ENCODE assay signal across 1 cellular context in the genomic region with DNA sequence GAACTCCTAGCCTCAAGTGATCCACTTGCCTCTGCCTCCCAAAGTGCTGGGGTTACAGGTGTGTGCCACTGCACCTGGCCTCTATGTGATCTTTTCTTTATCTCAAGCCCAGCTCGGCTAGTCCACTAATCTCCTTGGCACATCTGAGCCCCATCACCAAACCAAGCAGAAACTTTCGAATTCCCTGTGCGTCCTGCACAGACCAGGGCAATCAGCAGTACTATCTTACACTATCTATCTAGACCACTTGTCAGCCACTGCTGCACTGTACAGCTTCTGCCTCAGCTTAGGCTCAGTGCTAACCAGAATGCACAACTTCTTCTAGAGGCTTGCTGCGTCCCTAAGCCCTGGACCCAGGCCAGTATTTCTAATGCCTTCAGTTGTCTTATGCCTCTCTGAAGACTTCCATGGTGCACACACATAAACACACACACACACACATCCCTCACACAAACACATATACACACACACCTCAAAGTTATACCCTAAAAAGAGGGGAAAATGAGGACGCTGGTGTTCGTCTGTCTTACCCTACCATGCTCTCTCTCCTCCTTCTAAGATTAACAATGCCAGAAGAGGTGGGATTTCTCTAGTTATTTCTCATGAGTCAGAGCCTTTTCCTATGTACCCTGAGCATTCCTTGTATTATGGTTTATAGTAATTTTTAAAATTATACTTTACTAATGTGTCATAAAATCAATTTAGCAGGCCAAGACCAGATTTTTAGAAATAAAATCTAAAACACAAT.
A peak's percentile ranks its signal among the peaks of the same experiment; 100 is the strongest.
TF ChIP-seq lines count a peak whose summit lies in the region.

No MANE protein-coding gene starts in this region.

TF ChIP-seq in K562, 482 proteins besides CTCF, POLR2A, EP300 and RAD21 (continued from another document and continues in another):
- TF ChIP-seq, protein P1, sequence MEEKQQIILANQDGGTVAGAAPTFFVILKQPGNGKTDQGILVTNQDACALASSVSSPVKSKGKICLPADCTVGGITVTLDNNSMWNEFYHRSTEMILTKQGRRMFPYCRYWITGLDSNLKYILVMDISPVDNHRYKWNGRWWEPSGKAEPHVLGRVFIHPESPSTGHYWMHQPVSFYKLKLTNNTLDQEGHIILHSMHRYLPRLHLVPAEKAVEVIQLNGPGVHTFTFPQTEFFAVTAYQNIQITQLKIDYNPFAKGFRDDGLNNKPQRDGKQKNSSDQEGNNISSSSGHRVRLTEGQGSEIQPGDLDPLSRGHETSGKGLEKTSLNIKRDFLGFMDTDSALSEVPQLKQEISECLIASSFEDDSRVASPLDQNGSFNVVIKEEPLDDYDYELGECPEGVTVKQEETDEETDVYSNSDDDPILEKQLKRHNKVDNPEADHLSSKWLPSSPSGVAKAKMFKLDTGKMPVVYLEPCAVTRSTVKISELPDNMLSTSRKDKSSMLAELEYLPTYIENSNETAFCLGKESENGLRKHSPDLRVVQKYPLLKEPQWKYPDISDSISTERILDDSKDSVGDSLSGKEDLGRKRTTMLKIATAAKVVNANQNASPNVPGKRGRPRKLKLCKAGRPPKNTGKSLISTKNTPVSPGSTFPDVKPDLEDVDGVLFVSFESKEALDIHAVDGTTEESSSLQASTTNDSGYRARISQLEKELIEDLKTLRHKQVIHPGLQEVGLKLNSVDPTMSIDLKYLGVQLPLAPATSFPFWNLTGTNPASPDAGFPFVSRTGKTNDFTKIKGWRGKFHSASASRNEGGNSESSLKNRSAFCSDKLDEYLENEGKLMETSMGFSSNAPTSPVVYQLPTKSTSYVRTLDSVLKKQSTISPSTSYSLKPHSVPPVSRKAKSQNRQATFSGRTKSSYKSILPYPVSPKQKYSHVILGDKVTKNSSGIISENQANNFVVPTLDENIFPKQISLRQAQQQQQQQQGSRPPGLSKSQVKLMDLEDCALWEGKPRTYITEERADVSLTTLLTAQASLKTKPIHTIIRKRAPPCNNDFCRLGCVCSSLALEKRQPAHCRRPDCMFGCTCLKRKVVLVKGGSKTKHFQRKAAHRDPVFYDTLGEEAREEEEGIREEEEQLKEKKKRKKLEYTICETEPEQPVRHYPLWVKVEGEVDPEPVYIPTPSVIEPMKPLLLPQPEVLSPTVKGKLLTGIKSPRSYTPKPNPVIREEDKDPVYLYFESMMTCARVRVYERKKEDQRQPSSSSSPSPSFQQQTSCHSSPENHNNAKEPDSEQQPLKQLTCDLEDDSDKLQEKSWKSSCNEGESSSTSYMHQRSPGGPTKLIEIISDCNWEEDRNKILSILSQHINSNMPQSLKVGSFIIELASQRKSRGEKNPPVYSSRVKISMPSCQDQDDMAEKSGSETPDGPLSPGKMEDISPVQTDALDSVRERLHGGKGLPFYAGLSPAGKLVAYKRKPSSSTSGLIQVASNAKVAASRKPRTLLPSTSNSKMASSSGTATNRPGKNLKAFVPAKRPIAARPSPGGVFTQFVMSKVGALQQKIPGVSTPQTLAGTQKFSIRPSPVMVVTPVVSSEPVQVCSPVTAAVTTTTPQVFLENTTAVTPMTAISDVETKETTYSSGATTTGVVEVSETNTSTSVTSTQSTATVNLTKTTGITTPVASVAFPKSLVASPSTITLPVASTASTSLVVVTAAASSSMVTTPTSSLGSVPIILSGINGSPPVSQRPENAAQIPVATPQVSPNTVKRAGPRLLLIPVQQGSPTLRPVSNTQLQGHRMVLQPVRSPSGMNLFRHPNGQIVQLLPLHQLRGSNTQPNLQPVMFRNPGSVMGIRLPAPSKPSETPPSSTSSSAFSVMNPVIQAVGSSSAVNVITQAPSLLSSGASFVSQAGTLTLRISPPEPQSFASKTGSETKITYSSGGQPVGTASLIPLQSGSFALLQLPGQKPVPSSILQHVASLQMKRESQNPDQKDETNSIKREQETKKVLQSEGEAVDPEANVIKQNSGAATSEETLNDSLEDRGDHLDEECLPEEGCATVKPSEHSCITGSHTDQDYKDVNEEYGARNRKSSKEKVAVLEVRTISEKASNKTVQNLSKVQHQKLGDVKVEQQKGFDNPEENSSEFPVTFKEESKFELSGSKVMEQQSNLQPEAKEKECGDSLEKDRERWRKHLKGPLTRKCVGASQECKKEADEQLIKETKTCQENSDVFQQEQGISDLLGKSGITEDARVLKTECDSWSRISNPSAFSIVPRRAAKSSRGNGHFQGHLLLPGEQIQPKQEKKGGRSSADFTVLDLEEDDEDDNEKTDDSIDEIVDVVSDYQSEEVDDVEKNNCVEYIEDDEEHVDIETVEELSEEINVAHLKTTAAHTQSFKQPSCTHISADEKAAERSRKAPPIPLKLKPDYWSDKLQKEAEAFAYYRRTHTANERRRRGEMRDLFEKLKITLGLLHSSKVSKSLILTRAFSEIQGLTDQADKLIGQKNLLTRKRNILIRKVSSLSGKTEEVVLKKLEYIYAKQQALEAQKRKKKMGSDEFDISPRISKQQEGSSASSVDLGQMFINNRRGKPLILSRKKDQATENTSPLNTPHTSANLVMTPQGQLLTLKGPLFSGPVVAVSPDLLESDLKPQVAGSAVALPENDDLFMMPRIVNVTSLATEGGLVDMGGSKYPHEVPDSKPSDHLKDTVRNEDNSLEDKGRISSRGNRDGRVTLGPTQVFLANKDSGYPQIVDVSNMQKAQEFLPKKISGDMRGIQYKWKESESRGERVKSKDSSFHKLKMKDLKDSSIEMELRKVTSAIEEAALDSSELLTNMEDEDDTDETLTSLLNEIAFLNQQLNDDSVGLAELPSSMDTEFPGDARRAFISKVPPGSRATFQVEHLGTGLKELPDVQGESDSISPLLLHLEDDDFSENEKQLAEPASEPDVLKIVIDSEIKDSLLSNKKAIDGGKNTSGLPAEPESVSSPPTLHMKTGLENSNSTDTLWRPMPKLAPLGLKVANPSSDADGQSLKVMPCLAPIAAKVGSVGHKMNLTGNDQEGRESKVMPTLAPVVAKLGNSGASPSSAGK (IDR thresholded peaks at IDR 0.05), result no peak
- TF ChIP-seq, protein P2, sequence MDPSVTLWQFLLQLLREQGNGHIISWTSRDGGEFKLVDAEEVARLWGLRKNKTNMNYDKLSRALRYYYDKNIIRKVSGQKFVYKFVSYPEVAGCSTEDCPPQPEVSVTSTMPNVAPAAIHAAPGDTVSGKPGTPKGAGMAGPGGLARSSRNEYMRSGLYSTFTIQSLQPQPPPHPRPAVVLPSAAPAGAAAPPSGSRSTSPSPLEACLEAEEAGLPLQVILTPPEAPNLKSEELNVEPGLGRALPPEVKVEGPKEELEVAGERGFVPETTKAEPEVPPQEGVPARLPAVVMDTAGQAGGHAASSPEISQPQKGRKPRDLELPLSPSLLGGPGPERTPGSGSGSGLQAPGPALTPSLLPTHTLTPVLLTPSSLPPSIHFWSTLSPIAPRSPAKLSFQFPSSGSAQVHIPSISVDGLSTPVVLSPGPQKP (CRISPR knock-in tag; IDR thresholded peaks at IDR 0.05), result no peak
- TF ChIP-seq, protein P3, sequence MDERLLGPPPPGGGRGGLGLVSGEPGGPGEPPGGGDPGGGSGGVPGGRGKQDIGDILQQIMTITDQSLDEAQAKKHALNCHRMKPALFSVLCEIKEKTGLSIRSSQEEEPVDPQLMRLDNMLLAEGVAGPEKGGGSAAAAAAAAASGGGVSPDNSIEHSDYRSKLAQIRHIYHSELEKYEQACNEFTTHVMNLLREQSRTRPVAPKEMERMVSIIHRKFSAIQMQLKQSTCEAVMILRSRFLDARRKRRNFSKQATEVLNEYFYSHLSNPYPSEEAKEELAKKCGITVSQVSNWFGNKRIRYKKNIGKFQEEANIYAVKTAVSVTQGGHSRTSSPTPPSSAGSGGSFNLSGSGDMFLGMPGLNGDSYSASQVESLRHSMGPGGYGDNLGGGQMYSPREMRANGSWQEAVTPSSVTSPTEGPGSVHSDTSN (CRISPR knock-in tag; IDR thresholded peaks at IDR 0.05; ENCODE audit: low read depth), result no peak
- TF ChIP-seq, protein P3 (tag; conservative IDR thresholded peaks at IDR 0.05; ENCODE audit: low read depth), result no peak
- no peak for TF ChIP-seq BDP1 (IDR thresholded peaks at IDR 0.05; ENCODE audit: insufficient read depth, insufficient read length)
- TF ChIP-seq, protein P4, sequence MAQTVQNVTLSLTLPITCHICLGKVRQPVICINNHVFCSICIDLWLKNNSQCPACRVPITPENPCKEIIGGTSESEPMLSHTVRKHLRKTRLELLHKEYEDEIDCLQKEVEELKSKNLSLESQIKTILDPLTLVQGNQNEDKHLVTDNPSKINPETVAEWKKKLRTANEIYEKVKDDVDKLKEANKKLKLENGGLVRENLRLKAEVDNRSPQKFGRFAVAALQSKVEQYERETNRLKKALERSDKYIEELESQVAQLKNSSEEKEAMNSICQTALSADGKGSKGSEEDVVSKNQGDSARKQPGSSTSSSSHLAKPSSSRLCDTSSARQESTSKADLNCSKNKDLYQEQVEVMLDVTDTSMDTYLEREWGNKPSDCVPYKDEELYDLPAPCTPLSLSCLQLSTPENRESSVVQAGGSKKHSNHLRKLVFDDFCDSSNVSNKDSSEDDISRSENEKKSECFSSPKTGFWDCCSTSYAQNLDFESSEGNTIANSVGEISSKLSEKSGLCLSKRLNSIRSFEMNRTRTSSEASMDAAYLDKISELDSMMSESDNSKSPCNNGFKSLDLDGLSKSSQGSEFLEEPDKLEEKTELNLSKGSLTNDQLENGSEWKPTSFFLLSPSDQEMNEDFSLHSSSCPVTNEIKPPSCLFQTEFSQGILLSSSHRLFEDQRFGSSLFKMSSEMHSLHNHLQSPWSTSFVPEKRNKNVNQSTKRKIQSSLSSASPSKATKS (CRISPR knock-in tag; IDR thresholded peaks at IDR 0.05), result no peak
- TF ChIP-seq, protein P5, sequence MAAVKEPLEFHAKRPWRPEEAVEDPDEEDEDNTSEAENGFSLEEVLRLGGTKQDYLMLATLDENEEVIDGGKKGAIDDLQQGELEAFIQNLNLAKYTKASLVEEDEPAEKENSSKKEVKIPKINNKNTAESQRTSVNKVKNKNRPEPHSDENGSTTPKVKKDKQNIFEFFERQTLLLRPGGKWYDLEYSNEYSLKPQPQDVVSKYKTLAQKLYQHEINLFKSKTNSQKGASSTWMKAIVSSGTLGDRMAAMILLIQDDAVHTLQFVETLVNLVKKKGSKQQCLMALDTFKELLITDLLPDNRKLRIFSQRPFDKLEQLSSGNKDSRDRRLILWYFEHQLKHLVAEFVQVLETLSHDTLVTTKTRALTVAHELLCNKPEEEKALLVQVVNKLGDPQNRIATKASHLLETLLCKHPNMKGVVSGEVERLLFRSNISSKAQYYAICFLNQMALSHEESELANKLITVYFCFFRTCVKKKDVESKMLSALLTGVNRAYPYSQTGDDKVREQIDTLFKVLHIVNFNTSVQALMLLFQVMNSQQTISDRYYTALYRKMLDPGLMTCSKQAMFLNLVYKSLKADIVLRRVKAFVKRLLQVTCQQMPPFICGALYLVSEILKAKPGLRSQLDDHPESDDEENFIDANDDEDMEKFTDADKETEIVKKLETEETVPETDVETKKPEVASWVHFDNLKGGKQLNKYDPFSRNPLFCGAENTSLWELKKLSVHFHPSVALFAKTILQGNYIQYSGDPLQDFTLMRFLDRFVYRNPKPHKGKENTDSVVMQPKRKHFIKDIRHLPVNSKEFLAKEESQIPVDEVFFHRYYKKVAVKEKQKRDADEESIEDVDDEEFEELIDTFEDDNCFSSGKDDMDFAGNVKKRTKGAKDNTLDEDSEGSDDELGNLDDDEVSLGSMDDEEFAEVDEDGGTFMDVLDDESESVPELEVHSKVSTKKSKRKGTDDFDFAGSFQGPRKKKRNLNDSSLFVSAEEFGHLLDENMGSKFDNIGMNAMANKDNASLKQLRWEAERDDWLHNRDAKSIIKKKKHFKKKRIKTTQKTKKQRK (IDR thresholded peaks at IDR 0.05; ENCODE audit: borderline replicate concordance, low read depth, low read length), result no peak
- no peak for TF ChIP-seq NFRKB (IDR thresholded peaks at IDR 0.05; ENCODE audit: low read depth)
- TF ChIP-seq ZNF121 (CRISPR knock-in tag; conservative IDR thresholded peaks at IDR 0.05), result no peak
- TF ChIP-seq SMARCB1 (IDR thresholded peaks at IDR 0.05; ENCODE audit: insufficient read length, low read depth), result no peak
- TF ChIP-seq NR1H2 (CRISPR knock-in tag; IDR thresholded peaks at IDR 0.05), result no peak
- no peak for TF ChIP-seq ZNF75A (CRISPR knock-in tag; IDR thresholded peaks at IDR 0.05)
- TF ChIP-seq, protein P6, sequence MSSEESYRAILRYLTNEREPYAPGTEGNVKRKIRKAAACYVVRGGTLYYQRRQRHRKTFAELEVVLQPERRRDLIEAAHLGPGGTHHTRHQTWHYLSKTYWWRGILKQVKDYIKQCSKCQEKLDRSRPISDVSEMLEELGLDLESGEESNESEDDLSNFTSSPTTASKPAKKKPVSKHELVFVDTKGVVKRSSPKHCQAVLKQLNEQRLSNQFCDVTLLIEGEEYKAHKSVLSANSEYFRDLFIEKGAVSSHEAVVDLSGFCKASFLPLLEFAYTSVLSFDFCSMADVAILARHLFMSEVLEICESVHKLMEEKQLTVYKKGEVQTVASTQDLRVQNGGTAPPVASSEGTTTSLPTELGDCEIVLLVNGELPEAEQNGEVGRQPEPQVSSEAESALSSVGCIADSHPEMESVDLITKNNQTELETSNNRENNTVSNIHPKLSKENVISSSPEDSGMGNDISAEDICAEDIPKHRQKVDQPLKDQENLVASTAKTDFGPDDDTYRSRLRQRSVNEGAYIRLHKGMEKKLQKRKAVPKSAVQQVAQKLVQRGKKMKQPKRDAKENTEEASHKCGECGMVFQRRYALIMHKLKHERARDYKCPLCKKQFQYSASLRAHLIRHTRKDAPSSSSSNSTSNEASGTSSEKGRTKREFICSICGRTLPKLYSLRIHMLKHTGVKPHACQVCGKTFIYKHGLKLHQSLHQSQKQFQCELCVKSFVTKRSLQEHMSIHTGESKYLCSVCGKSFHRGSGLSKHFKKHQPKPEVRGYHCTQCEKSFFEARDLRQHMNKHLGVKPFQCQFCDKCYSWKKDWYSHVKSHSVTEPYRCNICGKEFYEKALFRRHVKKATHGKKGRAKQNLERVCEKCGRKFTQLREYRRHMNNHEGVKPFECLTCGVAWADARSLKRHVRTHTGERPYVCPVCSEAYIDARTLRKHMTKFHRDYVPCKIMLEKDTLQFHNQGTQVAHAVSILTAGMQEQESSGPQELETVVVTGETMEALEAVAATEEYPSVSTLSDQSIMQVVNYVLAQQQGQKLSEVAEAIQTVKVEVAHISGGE (CRISPR knock-in tag; IDR thresholded peaks at IDR 0.05), result no peak
- no peak for TF ChIP-seq EHMT2 (IDR thresholded peaks at IDR 0.05)
- no peak for TF ChIP-seq FOSL1 (tag; conservative IDR thresholded peaks at IDR 0.05)
- TF ChIP-seq ZEB2 (IDR thresholded peaks at IDR 0.05), result peak; percentile 81
- peak; percentile 77 for TF ChIP-seq MTA2 (IDR thresholded peaks at IDR 0.05; ENCODE audit: low read depth)
- TF ChIP-seq, protein P7, sequence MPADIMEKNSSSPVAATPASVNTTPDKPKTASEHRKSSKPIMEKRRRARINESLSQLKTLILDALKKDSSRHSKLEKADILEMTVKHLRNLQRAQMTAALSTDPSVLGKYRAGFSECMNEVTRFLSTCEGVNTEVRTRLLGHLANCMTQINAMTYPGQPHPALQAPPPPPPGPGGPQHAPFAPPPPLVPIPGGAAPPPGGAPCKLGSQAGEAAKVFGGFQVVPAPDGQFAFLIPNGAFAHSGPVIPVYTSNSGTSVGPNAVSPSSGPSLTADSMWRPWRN (IDR thresholded peaks at IDR 0.05; ENCODE audit: low read depth), result no peak
- TF ChIP-seq MEIS2 (IDR thresholded peaks at IDR 0.05; ENCODE audit: partially characterized antibody), result peak; percentile 53
- TF ChIP-seq SRSF9 (IDR thresholded peaks at IDR 0.05; ENCODE audit: borderline replicate concordance, low read depth, low read length), result no peak
- TF ChIP-seq HCFC1 (IDR thresholded peaks at IDR 0.05; ENCODE audit: low read depth, low read length), result no peak
- no peak for TF ChIP-seq PHF8 (IDR thresholded peaks at IDR 0.05; ENCODE audit: borderline replicate concordance, low read length)
- no peak for TF ChIP-seq ZNF197 (CRISPR knock-in tag; IDR thresholded peaks at IDR 0.05; ENCODE audit: low read depth)
- TF ChIP-seq ZNF263 (CRISPR knock-in tag; IDR thresholded peaks at IDR 0.05; ENCODE audit: borderline replicate concordance), result no peak
